41 cellular contexts compared by ENCODE assay signal in the genomic region with DNA sequence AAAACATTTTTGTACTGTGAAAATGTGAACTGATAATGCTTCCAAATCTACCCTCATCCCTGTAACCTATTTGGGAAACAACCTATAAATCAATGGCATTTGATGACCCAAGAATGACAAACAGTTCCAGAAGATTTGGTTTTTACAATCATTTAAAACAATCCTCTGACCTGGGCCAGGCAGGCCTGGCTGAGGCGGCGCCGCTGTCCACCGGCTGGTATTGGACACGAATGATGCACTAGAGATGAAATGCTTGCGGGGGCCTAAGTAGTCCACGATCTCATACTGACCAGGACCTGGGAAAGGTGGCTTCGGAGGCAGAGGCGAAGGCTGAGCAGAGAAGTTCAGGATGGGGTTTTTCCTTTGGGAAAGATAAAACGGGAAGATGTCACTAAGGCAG. TPM values are rescaled to one million over a fixed set of nuclear protein-coding genes. Genes with fewer than 3 reads are reported as not detected.
"Had no signal": no experiment of that assay in that cellular context is flagged by ENCODE, and none has a peak within 500 bp of the region (broad histone marks: within the 10 kb centered on the region; RNA-seq: fewer than 3 reads in every experiment).

No MANE protein-coding gene starts in this region.

- H3K36me3 ChIP-seq: adrenal gland, ascending aorta, brain microvascular endothelial cell, breast epithelium, cardiac muscle cell had no signal

- H3K9me3 ChIP-seq: adrenal gland, ascending aorta, body of pancreas, breast epithelium had no signal

- H3K4me3 Mint-ChIP-seq: activated naive CD4-positive, alpha-beta T cell treated with anti-CD3 and anti-CD28 coated beads for 36 hours; activated naive CD4-positive, alpha-beta T cell treated with anti-CD3 and anti-CD28 coated beads, Interleukin-2, amount 10 ng/mL, durations not matched to agents 7 days and 5 days; activated naive CD4-positive, alpha-beta T cell treated with anti-CD3 and anti-CD28 coated beads, Interleukin-2, amount 50 U/mL, for 24 hours; activated naive CD8-positive, alpha-beta T cell; activated naive CD8-positive, alpha-beta T cell treated with anti-CD3 and anti-CD28 coated beads for 36 hours; activated naive CD8-positive, alpha-beta T cell treated with anti-CD3 and anti-CD28 coated beads, Interleukin-2, amount 10 ng/mL, durations not matched to agents 7 days and 5 days; activated naive CD8-positive, alpha-beta T cell treated with anti-CD3 and anti-CD28 coated beads, Interleukin-2, amount 50 U/mL, for 24 hours; activated T-cell treated with anti-CD3 and anti-CD28 coated beads, Interleukin-2, amount 50 U/mL, for 24 hours; activated T-cell treated with anti-CD3 and anti-CD28 coated beads, Interleukin-2, amount 50 U/mL, for 4 hours; activated T-cell treated with anti-CD3 and anti-CD28 coated beads, Interleukin-2, amount 50 U/mL, for 72 hours; activated T-helper 1 cell treated with anti-CD3 and anti-CD28 coated beads, Interleukin-12 subunit alpha, Interleukin-12 subunit beta, Interleukin-2, Interleukin-4 antibody, amounts not matched to agents 30 ng/mL and 10 ng/mL and 1 ng/mL, durations not matched to agents 14 hours and 24 hours and 36 hours; activated T-helper 17 cell treated with anti-CD3 and anti-CD28 coated beads, Interleukin-2, amount 50 U/mL, for 72 hours; brain; central memory CD8-positive, alpha-beta T cell had no signal

- H3K4me3 ChIP-seq: adrenal gland, ascending aorta, body of pancreas, breast epithelium, cardiac muscle cell had no signal

- H3K27ac ChIP-seq: adrenal gland, ascending aorta, body of pancreas, brain microvascular endothelial cell, breast epithelium, cardiac muscle cell had no signal

- H3K36me3 Mint-ChIP-seq: activated naive CD4-positive, alpha-beta T cell treated with anti-CD3 and anti-CD28 coated beads, Interleukin-2, amount 10 ng/mL, durations not matched to agents 7 days and 5 days; activated naive CD8-positive, alpha-beta T cell treated with anti-CD3 and anti-CD28 coated beads for 36 hours had no signal

- H3K27me3 ChIP-seq: adrenal gland, ascending aorta, body of pancreas, brain microvascular endothelial cell, breast epithelium, cardiac muscle cell had no signal

- DNase-seq: activated effector memory CD4-positive, alpha-beta T cell treated with anti-CD3 and anti-CD28 coated beads, Interleukin-2, amount 50 U/mL, for 16 hours; activated effector memory CD4-positive, alpha-beta T cell treated with Interleukin-2 at 50 U/mL for 16 hours; activated gamma-delta T cell; activated gamma-delta T cell treated with Interleukin-2 at 50 U/mL for 16 hours; activated naive CD4-positive, alpha-beta T cell; activated naive CD4-positive, alpha-beta T cell treated with anti-CD3 and anti-CD28 coated beads for 36 hours; activated naive CD4-positive, alpha-beta T cell treated with anti-CD3 and anti-CD28 coated beads, Interleukin-2, amount 10 ng/mL, durations not matched to agents 7 days and 5 days; activated naive CD4-positive, alpha-beta T cell treated with anti-CD3 and anti-CD28 coated beads, Interleukin-2, amount 50 U/mL, for 16 hours; activated naive CD4-positive, alpha-beta T cell treated with Interleukin-2 at 50 U/mL for 16 hours; activated naive CD8-positive, alpha-beta T cell treated with anti-CD3 and anti-CD28 coated beads for 36 hours; activated naive CD8-positive, alpha-beta T cell treated with anti-CD3 and anti-CD28 coated beads, Interleukin-2, amount 10 ng/mL, durations not matched to agents 7 days and 5 days; activated naive CD8-positive, alpha-beta T cell treated with anti-CD3 and anti-CD28 coated beads, Interleukin-2, amount 50 U/mL, for 24 hours; activated T-cell treated with anti-CD3 and anti-CD28 coated beads for 4 hours; activated T-cell treated with anti-CD3 and anti-CD28 coated beads, Interleukin-2, amount 50 U/mL, for 1 hour; activated T-cell treated with anti-CD3 and anti-CD28 coated beads, Interleukin-2, amount 50 U/mL, for 24 hours; activated T-cell treated with anti-CD3 and anti-CD28 coated beads, Interleukin-2, amount 50 U/mL, for 4 hours; activated T-cell treated with anti-CD3 and anti-CD28 coated beads, Interleukin-2, amount 50 U/mL, for 48 hours; activated T-cell treated with anti-CD3 and anti-CD28 coated beads, Interleukin-2, amount 50 U/mL, for 72 hours; adrenal gland; amniotic stem cell; amygdala; anterior cingulate cortex; aorta; body of pancreas; brain microvascular endothelial cell; caudate nucleus; central memory CD4-positive, alpha-beta T cell; cerebellar nuclear complex had no signal

- H3K9me3 Mint-ChIP-seq: activated naive CD4-positive, alpha-beta T cell treated with anti-CD3 and anti-CD28 coated beads for 36 hours; activated naive CD4-positive, alpha-beta T cell treated with anti-CD3 and anti-CD28 coated beads, Interleukin-2, amount 10 ng/mL, durations not matched to agents 7 days and 5 days; activated naive CD4-positive, alpha-beta T cell treated with anti-CD3 and anti-CD28 coated beads, Interleukin-2, amount 50 U/mL, for 24 hours; activated naive CD4-positive, alpha-beta T cell treated with anti-CD3 and anti-CD28 coated beads, Interleukin-2, amount 50 U/mL, for 72 hours; activated naive CD8-positive, alpha-beta T cell treated with anti-CD3 and anti-CD28 coated beads for 36 hours; activated naive CD8-positive, alpha-beta T cell treated with anti-CD3 and anti-CD28 coated beads, Interleukin-2, amount 10 ng/mL, durations not matched to agents 7 days and 5 days; activated naive CD8-positive, alpha-beta T cell treated with anti-CD3 and anti-CD28 coated beads, Interleukin-2, amount 50 U/mL, for 24 hours; activated T-cell treated with anti-CD3 and anti-CD28 coated beads, Interleukin-2, amount 50 U/mL, for 24 hours; activated T-cell treated with anti-CD3 and anti-CD28 coated beads, Interleukin-2, amount 50 U/mL, for 4 hours; activated T-cell treated with anti-CD3 and anti-CD28 coated beads, Interleukin-2, amount 50 U/mL, for 72 hours; activated T-helper 1 cell treated with anti-CD3 and anti-CD28 coated beads, Interleukin-12 subunit alpha, Interleukin-12 subunit beta, Interleukin-2, Interleukin-4 antibody, amounts not matched to agents 30 ng/mL and 10 ng/mL and 1 ng/mL, durations not matched to agents 14 hours and 24 hours and 36 hours; activated T-helper 17 cell treated with anti-CD3 and anti-CD28 coated beads, Interleukin-2, amount 50 U/mL, for 72 hours; activated T-helper 2 cell treated with anti-CD3 and anti-CD28 coated beads, Interferon-gamma antibody, Interleukin-2, Interleukin-4, amounts not matched to agents 10 μg/mL and 5 μg/mL and 100 μg/mL, durations not matched to agents 14 hours and 24 hours and 36 hours; brain; central memory CD8-positive, alpha-beta T cell had no signal

- H3K4me1 Mint-ChIP-seq: central memory CD8-positive, alpha-beta T cell had no signal

- ATAC-seq: activated naive CD4-positive, alpha-beta T cell treated with anti-CD3 and anti-CD28 coated beads, Interleukin-2, amount 50 U/mL, for 72 hours; activated naive CD8-positive, alpha-beta T cell treated with anti-CD3 and anti-CD28 coated beads, Interleukin-2, amount 50 U/mL, for 24 hours; activated T-cell treated with anti-CD3 and anti-CD28 coated beads, Interleukin-2, amount 50 U/mL, for 4 hours; activated T-cell treated with anti-CD3 and anti-CD28 coated beads, Interleukin-2, amount 50 U/mL, for 72 hours; activated T-helper 17 cell treated with anti-CD3 and anti-CD28 coated beads, Interleukin-2, amount 50 U/mL, for 72 hours; body of pancreas had no signal

- H3K4me1 ChIP-seq: ascending aorta, body of pancreas, breast epithelium had no signal

- H3K27ac Mint-ChIP-seq: activated naive CD4-positive, alpha-beta T cell treated with anti-CD3 and anti-CD28 coated beads for 36 hours; activated naive CD4-positive, alpha-beta T cell treated with anti-CD3 and anti-CD28 coated beads, Interleukin-2, amount 10 ng/mL, durations not matched to agents 7 days and 5 days; activated naive CD4-positive, alpha-beta T cell treated with anti-CD3 and anti-CD28 coated beads, Interleukin-2, amount 50 U/mL, for 24 hours; activated naive CD4-positive, alpha-beta T cell treated with anti-CD3 and anti-CD28 coated beads, Interleukin-2, amount 50 U/mL, for 72 hours; activated naive CD8-positive, alpha-beta T cell; activated naive CD8-positive, alpha-beta T cell treated with anti-CD3 and anti-CD28 coated beads for 36 hours; activated naive CD8-positive, alpha-beta T cell treated with anti-CD3 and anti-CD28 coated beads, Interleukin-2, amount 50 U/mL, for 24 hours; activated T-cell treated with anti-CD3 and anti-CD28 coated beads, Interleukin-2, amount 50 U/mL, for 24 hours; activated T-cell treated with anti-CD3 and anti-CD28 coated beads, Interleukin-2, amount 50 U/mL, for 72 hours; activated T-helper 1 cell treated with anti-CD3 and anti-CD28 coated beads, Interleukin-12 subunit alpha, Interleukin-12 subunit beta, Interleukin-2, Interleukin-4 antibody, amounts not matched to agents 30 ng/mL and 10 ng/mL and 1 ng/mL, durations not matched to agents 14 hours and 24 hours and 36 hours; activated T-helper 17 cell treated with anti-CD3 and anti-CD28 coated beads, Interleukin-2, amount 50 U/mL, for 72 hours; activated T-helper 2 cell treated with anti-CD3 and anti-CD28 coated beads, Interferon-gamma antibody, Interleukin-2, Interleukin-4, amounts not matched to agents 10 μg/mL and 5 μg/mL and 100 μg/mL, durations not matched to agents 14 hours and 24 hours and 36 hours; brain had no signal

- H3K27me3 Mint-ChIP-seq: activated naive CD4-positive, alpha-beta T cell treated with anti-CD3 and anti-CD28 coated beads, Interleukin-2, amount 50 U/mL, for 24 hours; activated naive CD8-positive, alpha-beta T cell; activated naive CD8-positive, alpha-beta T cell treated with anti-CD3 and anti-CD28 coated beads for 36 hours; activated naive CD8-positive, alpha-beta T cell treated with anti-CD3 and anti-CD28 coated beads, Interleukin-2, amount 10 ng/mL, durations not matched to agents 7 days and 5 days; activated naive CD8-positive, alpha-beta T cell treated with anti-CD3 and anti-CD28 coated beads, Interleukin-2, amount 50 U/mL, for 24 hours; activated T-cell treated with anti-CD3 and anti-CD28 coated beads, Interleukin-2, amount 50 U/mL, for 24 hours; activated T-helper 17 cell treated with anti-CD3 and anti-CD28 coated beads, Interleukin-2, amount 50 U/mL, for 72 hours; central memory CD8-positive, alpha-beta T cell had no signal

- FAIRE-seq: bronchial epithelial cell had no signal

RNA-seq across cellular contexts. Expression of gene GRHL3, which starts 41.5 kb away (rescaled TPM):
- total RNA-seq: activated naive CD4-positive, alpha-beta T cell treated with anti-CD3 and anti-CD28 coated beads, Interleukin-2, amount 50 U/mL, for 72 hours; activated naive CD8-positive, alpha-beta T cell treated with anti-CD3 and anti-CD28 coated beads for 36 hours; activated naive CD8-positive, alpha-beta T cell treated with anti-CD3 and anti-CD28 coated beads, Interleukin-2, amount 10 ng/mL, durations not matched to agents 7 days and 5 days; activated T-cell treated with anti-CD3 and anti-CD28 coated beads, Interleukin-2, amount 50 U/mL, for 4 hours; activated T-helper 1 cell treated with anti-CD3 and anti-CD28 coated beads, Interleukin-12 subunit alpha, Interleukin-12 subunit beta, Interleukin-2, Interleukin-4 antibody, amounts not matched to agents 30 ng/mL and 10 ng/mL and 1 ng/mL, durations not matched to agents 14 hours and 24 hours and 36 hours; activated T-helper 17 cell treated with anti-CD3 and anti-CD28 coated beads, Interleukin-2, amount 50 U/mL, for 72 hours; activated T-helper 2 cell treated with anti-CD3 and anti-CD28 coated beads, Interferon-gamma antibody, Interleukin-2, Interleukin-4, amounts not matched to agents 10 μg/mL and 5 μg/mL and 100 μg/mL, durations not matched to agents 14 hours and 24 hours and 36 hours; aorta; ascending aorta; body of pancreas; cardiac septum had no signal
